In the genomic region with DNA sequence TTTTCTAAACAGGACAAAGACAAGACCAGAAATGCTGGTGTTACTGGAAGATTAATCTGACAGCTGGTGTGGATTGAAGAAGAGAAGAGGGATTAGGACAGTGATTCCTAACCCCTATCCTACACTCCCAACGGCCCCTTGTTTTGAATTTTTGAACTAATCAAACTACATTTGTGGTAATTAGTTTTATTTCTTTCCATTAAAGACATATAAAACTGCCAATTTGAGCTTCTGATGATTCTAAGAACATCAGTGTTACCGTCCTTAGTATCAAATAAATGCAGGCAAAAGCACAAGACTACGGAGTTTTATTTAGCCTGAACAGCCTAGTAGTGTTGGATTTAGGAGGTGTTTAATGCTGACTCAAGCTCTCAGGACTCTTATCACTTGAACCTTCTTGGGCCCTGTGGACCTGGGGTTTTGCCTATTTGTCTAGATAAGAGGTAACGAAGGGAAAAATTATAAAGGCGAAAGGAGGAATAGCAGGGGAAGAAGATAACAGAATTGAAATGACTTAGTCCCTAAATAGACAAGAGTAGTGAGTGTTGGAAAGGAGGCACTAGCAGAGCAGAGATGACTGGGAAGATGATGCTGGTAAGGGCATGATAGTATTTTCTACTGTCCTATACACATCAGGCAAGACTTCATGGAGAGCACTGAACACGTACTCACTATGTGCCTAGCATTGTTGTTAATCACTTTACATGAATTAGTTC, we compare ENCODE assay signal across 26 cellular contexts. TPM values are rescaled to one million over a fixed set of nuclear protein-coding genes. Genes with fewer than 3 reads are reported as not detected.
A peak's percentile ranks its signal among the peaks of the same experiment; 100 is the strongest.
DNase-seq lines count a peak whose midpoint lies in the region; ATAC-seq, FAIRE-seq and TF ChIP-seq lines count a peak whose summit lies in the region.
"Had no signal": no experiment of that assay in that cellular context is flagged by ENCODE, and none has a peak within 500 bp of the region (broad histone marks: within the 10 kb centered on the region; RNA-seq: fewer than 3 reads in every experiment).

No MANE protein-coding gene starts in this region.

- peaks cover 0 to 60% (median 7%) of the 10 kb centered on the region in 12 donors for H3K4me1 ChIP-seq in heart left ventricle

- H3K9me3 Mint-ChIP-seq in WTC11 = no peaks in the 10 kb centered on the region
- H3K9me3 Mint-ChIP-seq: CD8-positive, alpha-beta T cell; HFFc6 had no signal

- H3K36me3 Mint-ChIP-seq in WTC11 = no peaks in the 10 kb centered on the region

- no peak overlapping the region for H3K4me3 Mint-ChIP-seq in WTC11
- H3K4me3 Mint-ChIP-seq: HFFc6 had no signal

- FAIRE-seq in GM12891 (lab: Jason Lieb, UNC) = peak; percentile 47

- H3K27ac ChIP-seq in angular gyrus (ENCODE audit: low read depth, low read length) (peak overlapping the region; percentile 7), heart left ventricle (peak overlapping the region in 1 of 12 donors; percentile 88)
- H3K27ac ChIP-seq: BLaER1 had no signal

- TF ChIP-seq POLR2A in GM12891 (IDR thresholded peaks at IDR 0.05; ENCODE audit: low read depth, low read length) (no peak), erythroblast (IDR thresholded peaks at IDR 0.05; ENCODE audit: low read length) (peak; percentile 69), heart left ventricle (IDR thresholded peaks at IDR 0.05) (no peak)

- H3K9me3 ChIP-seq in heart left ventricle = no peaks in the 10 kb centered on the region
- H3K9me3 ChIP-seq: BLaER1, MG63, SK-N-SH had no signal

- peaks cover 16% of the 10 kb centered on the region; the same call in 1 of the 2 replicates for H3K4me1 Mint-ChIP-seq in WTC11

- DNase-seq in GM12891 (ENCODE audit: insufficient read length, low spot score) (no peak), NCI-H82 (lab: John Stamatoyannopoulos, UW) (peak; percentile 91), erythroblast (lab: John Stamatoyannopoulos, UW) (peak; percentile 90 to 96), NCI-H774 (lab: John Stamatoyannopoulos, UW) (no peak), WTC11 (ENCODE audit: low spot score) (no peak), heart left ventricle (no peak)
- DNase-seq: Calu3; CD8-positive, alpha-beta T cell; DMS79; H7; HFFc6; IMR-90; Kasumi-1; MG63; NCI-H1048; NCI-H1436; NCI-H1930; NCI-H226; NCI-H526 treated with DMSO at 0.1 percent for 48 hours; PC-3; RPMI8226; SHP77 treated with DMSO at 0.1 percent for 48 hours; SK-N-SH had no signal

- peaks cover 0 to 11% (median 0%) of the 10 kb centered on the region in 9 donors for H3K36me3 ChIP-seq in heart left ventricle
- H3K36me3 ChIP-seq: BLaER1, MG63 had no signal

- H3K27me3 ChIP-seq in heart left ventricle = no peaks in the 10 kb centered on the region

- H3K4me3 ChIP-seq in heart left ventricle = peak overlapping the region in 1 of 12 donors; percentile 79
- H3K4me3 ChIP-seq: BLaER1, MG63 had no signal

- intact Hi-C loops in heart left ventricle (cut with DNase I) = no loop called here

- CTCF ChIA-PET in WTC11 (lab: Charles Lee) = interaction anchor here (1.3 to 12.0 kb wide), 3 partner anchors 9 to 192 kb away, joined by 3 to 669 read pairs (median 5); partner anchors contain the start of gene RGS16

- ATAC-seq in HG03342 (IDR thresholded peaks at IDR 0.05; ENCODE audit: unreplicated experiment) (no peak), WTC11 (no peak), heart left ventricle (no peak)
- ATAC-seq: CD8-positive, alpha-beta T cell; PC-3 had no signal

- no peak overlapping the region for H3K27ac Mint-ChIP-seq in WTC11
- H3K27ac Mint-ChIP-seq: CD8-positive, alpha-beta T cell; HFFc6 had no signal

- WGBS in heart left ventricle, 4 donors = 81 to 93% (median 87%) methylated on average over 6 of the region's 6 CpGs

- POLR2A ChIA-PET in WTC11 (lab: Charles Lee) = no interaction called here

- TF ChIP-seq CTCF in WTC11 (IDR thresholded peaks at IDR 0.05) (no peak), heart left ventricle (IDR thresholded peaks at IDR 0.05) (no peak)

- peaks cover 65% of the 10 kb centered on the region for H3K27me3 Mint-ChIP-seq in WTC11 (ENCODE audit: low read depth)

TF ChIP-seq in GM12891, 5 proteins besides CTCF, POLR2A, EP300 and RAD21:
- no peak for TF ChIP-seq PAX5 (IDR thresholded peaks at IDR 0.05; ENCODE audit: insufficient read depth, low read length, severe bottlenecking)
- TF ChIP-seq POLR2AphosphoS5 (IDR thresholded peaks at IDR 0.05; ENCODE audit: low read depth, low read length) = no peak
- no peak for TF ChIP-seq SPI1 (IDR thresholded peaks at IDR 0.05; ENCODE audit: low read depth, low read length)

TF ChIP-seq in WTC11, 78 proteins besides CTCF, POLR2A, EP300 and RAD21 (continues in another document):
- no peak for TF ChIP-seq ATF2 (CRISPR knock-in tag; IDR thresholded peaks at IDR 0.05; ENCODE audit: borderline replicate concordance, low read depth)
- no peak for TF ChIP-seq ZNF121 (CRISPR knock-in tag; IDR thresholded peaks at IDR 0.05)
- no peak for TF ChIP-seq ERG (CRISPR knock-in tag; IDR thresholded peaks at IDR 0.05)
- no peak for TF ChIP-seq EMX1 (CRISPR knock-in tag; IDR thresholded peaks at IDR 0.05)
- no peak for TF ChIP-seq CREB1 (CRISPR knock-in tag; IDR thresholded peaks at IDR 0.05)
- TF ChIP-seq CDX4 (CRISPR knock-in tag; IDR thresholded peaks at IDR 0.05; ENCODE audit: borderline replicate concordance) = no peak
- TF ChIP-seq, protein P1, sequence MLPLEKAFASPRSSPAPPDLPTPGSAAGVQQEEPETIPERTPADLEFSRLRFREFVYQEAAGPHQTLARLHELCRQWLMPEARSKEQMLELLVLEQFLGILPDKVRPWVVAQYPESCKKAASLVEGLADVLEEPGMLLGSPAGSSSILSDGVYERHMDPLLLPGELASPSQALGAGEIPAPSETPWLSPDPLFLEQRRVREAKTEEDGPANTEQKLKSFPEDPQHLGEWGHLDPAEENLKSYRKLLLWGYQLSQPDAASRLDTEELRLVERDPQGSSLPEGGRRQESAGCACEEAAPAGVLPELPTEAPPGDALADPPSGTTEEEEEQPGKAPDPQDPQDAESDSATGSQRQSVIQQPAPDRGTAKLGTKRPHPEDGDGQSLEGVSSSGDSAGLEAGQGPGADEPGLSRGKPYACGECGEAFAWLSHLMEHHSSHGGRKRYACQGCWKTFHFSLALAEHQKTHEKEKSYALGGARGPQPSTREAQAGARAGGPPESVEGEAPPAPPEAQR (CRISPR knock-in tag; IDR thresholded peaks at IDR 0.05) = no peak
- TF ChIP-seq NFATC4 (CRISPR knock-in tag; IDR thresholded peaks at IDR 0.05) = no peak

RNA-seq across cellular contexts. Expression of gene NPL, which starts 2.0 kb away (rescaled TPM):
- 7.1 TPM for polyA plus RNA-seq in GM12891 (2012; ENCODE audit: low read depth, missing spikeins)
- total RNA-seq in WTC11 (2021) = 3.4 to 4.1 TPM (median 3.6 TPM) in 3 replicates
- total RNA-seq in heart left ventricle = 10 to 100 TPM in 2 of 9 donors, 1 to 10 TPM in 7; 1.4 to 62.7 (median 3.0) TPM
- 1 to 10 TPM; 2.0 to 2.3 TPM for polyA plus RNA-seq in heart left ventricle
- total RNA-seq: PC-3 had no signal

RNA-seq across cellular contexts. Expression of gene DHX9, which starts 47.5 kb away (rescaled TPM):
- 107 TPM for polyA plus RNA-seq in GM12891 (2012; ENCODE audit: low read depth, missing spikeins)
- 227 to 280 TPM (median 239 TPM) in 3 replicates for total RNA-seq in WTC11 (2021)
- total RNA-seq in heart left ventricle = 10 to 100 TPM; 42.0 to 69.4 (median 60.9) TPM
- polyA plus RNA-seq in heart left ventricle = 10 to 100 TPM; 22.6 to 82.9 TPM

Comparison
In these comparisons a context has a peak if more than half of its experiments do, and no peak if none do; other contexts are left out.
1. DNase-seq: peak in NCI-H82 (single experiment) and erythroblast (2 of 2); none in GM12891 (single experiment), NCI-H774 (single experiment), WTC11 (single experiment) and heart left ventricle (0 of 5).